17 cellular contexts compared by ENCODE assay signal in genomic region chr21:32349333-32349944, GRCh38. TPM values are rescaled to one million over a fixed set of nuclear protein-coding genes. Genes with fewer than 3 reads are reported as not detected.
DNase-seq lines count a peak whose midpoint lies in the region; ATAC-seq and TF ChIP-seq lines count a peak whose summit lies in the region.
"Had no signal": no experiment of that assay in that cellular context is flagged by ENCODE, and none has a peak within 500 bp of the region (broad histone marks: within the 10 kb centered on the region; RNA-seq: fewer than 3 reads in every experiment).

No MANE protein-coding gene starts in this region.

- H3K9me3 Mint-ChIP-seq in stimulated activated naive CD8-positive, alpha-beta T cell treated with anti-CD3 and anti-CD28 coated beads, Interleukin-15, amount 100 ng/mL, for 72 hours = peaks cover 0 to 9% of the 10 kb centered on the region in 2 donors

- peaks cover 34% of the 10 kb centered on the region for H3K4me1 ChIP-seq in prostate gland (replicated peaks)

- no peak for TF ChIP-seq CTCF in prostate gland (IDR thresholded peaks at IDR 0.05)

- peaks cover 20 to 21% of the 10 kb centered on the region in 2 donors for H3K36me3 ChIP-seq in prostate gland

- peak overlapping the region in 1 of 2 donors; percentile 27 for H3K27ac Mint-ChIP-seq in stimulated activated naive CD8-positive, alpha-beta T cell treated with anti-CD3 and anti-CD28 coated beads, Interleukin-15, amount 100 ng/mL, for 72 hours

- intact Hi-C loops in prostate gland (cut with DNase I) = no loop called here

- no peaks in the 10 kb centered on the region for H3K9me3 ChIP-seq in prostate gland

- no peak for TF ChIP-seq POLR2A in prostate gland (IDR thresholded peaks at IDR 0.05)

- no peak for DNase-seq in stimulated activated naive CD8-positive, alpha-beta T cell treated with anti-CD3 and anti-CD28 coated beads, Interleukin-15, amount 100 ng/mL, for 72 hours
- no peak for DNase-seq in stimulated activated naive CD8-positive, alpha-beta T cell treated with anti-CD3 and anti-CD28 coated beads, Interleukin-15, Interleukin-2, amounts not matched to agents 100 U/mL and 50 U/mL, for 24 hours
- DNase-seq in activated CD8-positive, alpha-beta memory T cell treated with anti-CD3 and anti-CD28 coated beads, Interleukin-2, amount 50 U/mL, for 48 hours = peak; percentile 39
- no peak for DNase-seq in prostate gland (ENCODE audit: low spot score)
- DNase-seq in activated CD4-positive, alpha-beta T cell treated with anti-CD3 and anti-CD28 coated beads, Interleukin-2, amount 50 U/mL, for 4 hours = no peak
- DNase-seq: GF-D8, H7, KG1, NCI-H1436, NCI-H2029 treated with DMSO at 0.1 percent for 48 hours, NCI-H510A had no signal

- peak; percentile 35 for ATAC-seq in stimulated activated naive CD8-positive, alpha-beta T cell treated with anti-CD3 and anti-CD28 coated beads, Interleukin-15, amount 100 ng/mL, for 72 hours
- no peak for ATAC-seq in stimulated activated naive CD8-positive, alpha-beta T cell treated with anti-CD3 and anti-CD28 coated beads, Interleukin-15, Interleukin-2, amounts not matched to agents 100 U/mL and 50 U/mL, for 24 hours
- ATAC-seq in GM18517 (IDR thresholded peaks at IDR 0.05; ENCODE audit: unreplicated experiment) (no peak), GM19035 (IDR thresholded peaks at IDR 0.05; ENCODE audit: unreplicated experiment) (no peak), GM21576 (IDR thresholded peaks at IDR 0.05; ENCODE audit: unreplicated experiment) (no peak)
- ATAC-seq: Right ventricle myocardium inferior had no signal

- WGBS in prostate gland = 80% methylated on average over 16 of the region's 16 CpGs

- peak overlapping the region; percentile 85 to 90 for H3K27ac ChIP-seq in prostate gland

- H3K4me3 ChIP-seq in prostate gland = no peak overlapping the region

- no peaks in the 10 kb centered on the region for H3K4me1 Mint-ChIP-seq in stimulated activated naive CD8-positive, alpha-beta T cell treated with anti-CD3 and anti-CD28 coated beads, Interleukin-15, amount 100 ng/mL, for 72 hours
- H3K4me1 Mint-ChIP-seq: CD14-positive monocyte had no signal

- H3K27me3 Mint-ChIP-seq in stimulated activated naive CD8-positive, alpha-beta T cell treated with anti-CD3 and anti-CD28 coated beads, Interleukin-15, amount 100 ng/mL, for 72 hours = no peaks in the 10 kb centered on the region

- no peaks in the 10 kb centered on the region for H3K27me3 ChIP-seq in prostate gland (replicated peaks; ENCODE audit: insufficient read depth)

- H3K4me3 Mint-ChIP-seq in stimulated activated naive CD8-positive, alpha-beta T cell treated with anti-CD3 and anti-CD28 coated beads, Interleukin-15, amount 100 ng/mL, for 72 hours = no peak overlapping the region
- H3K4me3 Mint-ChIP-seq: CD14-positive monocyte had no signal

RNA-seq across cellular contexts. Expression of gene URB1, which starts 43.4 kb away (rescaled TPM):
- total RNA-seq in prostate gland = 10 to 100 TPM; 33.4 to 41.4 TPM

RNA-seq across cellular contexts. Expression of gene MRAP, which starts 50.8 kb away (rescaled TPM):
- 1 to 10 TPM in 1 of 2 donors, not detected in 1; 4.7 TPM for total RNA-seq in prostate gland
- total RNA-seq: Daoy, H7 had no signal
